Comparison of ENCODE assay signal across 12 cellular contexts in genomic region chr20:2248837-2249236, GRCh38. TPM values are rescaled to one million over a fixed set of nuclear protein-coding genes. Genes with fewer than 3 reads are reported as not detected.
"Had no signal": no experiment of that assay in that cellular context is flagged by ENCODE, and none has a peak within 500 bp of the region (broad histone marks: within the 10 kb centered on the region; RNA-seq: fewer than 3 reads in every experiment).

No MANE protein-coding gene starts in this region.

- H3K4me2 ChIP-seq: GM23338 had no signal

- H2AFZ ChIP-seq: GM23248, GM23338 had no signal

- H3K36me3 ChIP-seq: HAP-1 had no signal

- ATAC-seq: GM23338, HCT116 had no signal

- H3K9me3 Mint-ChIP-seq: GM23338, H9, HFFc6 had no signal

- H3K27ac ChIP-seq: GM23248 had no signal

- H3K4me3 Mint-ChIP-seq: GM23338, H9, HFFc6 had no signal

- FAIRE-seq: H1, H54 had no signal

- H3K27ac Mint-ChIP-seq: GM23338, H9, HFFc6 had no signal

- DNase-seq: GM23248, GOT3, H7, H9, HCEC 1CT, HFFc6 had no signal

- H3K4me3 ChIP-seq: GM23248, GM23338, HAP-1 had no signal

- H3K9ac ChIP-seq: GM23248 had no signal

- H3K9me3 ChIP-seq: HAP-1 had no signal

RNA-seq across cellular contexts. Expression of gene TGM3, which starts 47.0 kb away (rescaled TPM):
- total RNA-seq: GM23338, H1, H4, H9 had no signal
